In genomic region chr2:196710056-196710455, GRCh38 we compare ENCODE assay signal across 2 cellular contexts.
DNase-seq lines count a peak whose midpoint lies in the region; FAIRE-seq and TF ChIP-seq lines count a peak whose summit lies in the region.
"Not testable (repeated sequence)": the region's sequence is repeated elsewhere in the genome, so short reads cannot be mapped to it uniquely, and the experiment has no call there.

No MANE protein-coding gene starts in this region.

- H3K27ac ChIP-seq in kidney (ENCODE audit: low read depth in 2 of 2, low read length in 2 of 2): not testable (repeated sequence)

- not testable (repeated sequence) for H3K9ac ChIP-seq in kidney (ENCODE audit: low read length in 2 of 2)

- not testable (repeated sequence) for H3K9me3 ChIP-seq in kidney (ENCODE audit: control insufficient read depth in 1 of 2, low read length in 2 of 2)

- intact Hi-C loops in kidney (cut with DNase I): not testable (repeated sequence)

- TF ChIP-seq CTCF in kidney (IDR thresholded peaks at IDR 0.05; ENCODE audit: borderline replicate concordance, extremely low read depth, insufficient read depth): not testable (repeated sequence)

- DNase-seq in NCI-H69 (lab: John Stamatoyannopoulos, UW): peak; percentile 41
- DNase-seq in kidney: peak; percentile 40

- not testable (repeated sequence) for FAIRE-seq in kidney (lab: Jason Lieb, UNC)

- not testable (repeated sequence) for H3K4me1 ChIP-seq in kidney (ENCODE audit: control insufficient read depth in 1 of 2, insufficient read depth in 1 of 2, low read depth in 1 of 2, low read length in 2 of 2)

- not testable (repeated sequence) for H3K4me3 ChIP-seq in kidney (ENCODE audit: low read length in 2 of 2)

- H3K36me3 ChIP-seq in kidney (ENCODE audit: control insufficient read depth in 1 of 2, insufficient read depth in 2 of 2, low read length in 2 of 2): not testable (repeated sequence)
